In genomic region chr9:35727676-35728040, GRCh38 we compare ENCODE assay signal across 9 cellular contexts. TPM values are rescaled to one million over a fixed set of nuclear protein-coding genes. Genes with fewer than 3 reads are reported as not detected.
DNase-seq lines count a peak whose midpoint lies in the region; ATAC-seq and TF ChIP-seq lines count a peak whose summit lies in the region.
"Had no signal": no experiment of that assay in that cellular context is flagged by ENCODE, and none has a peak within 500 bp of the region (broad histone marks: within the 10 kb centered on the region; RNA-seq: fewer than 3 reads in every experiment).

No MANE protein-coding gene starts in this region.

- ATAC-seq in left lung = no peak
- no peak for ATAC-seq in HG03175 (IDR thresholded peaks at IDR 0.05; ENCODE audit: unreplicated experiment)

- H3K9me3 ChIP-seq in left lung = no peaks in the 10 kb centered on the region
- no peaks in the 10 kb centered on the region for H3K9me3 ChIP-seq in thymus (ENCODE audit: control insufficient read depth)

- intact Hi-C loops in left lung (cut with DNase I) = loop anchor here in 1 of 2 donors (10.0 kb wide), 1 partner anchor 63 kb away; the partner anchor contains the start of gene ARHGEF39

- H3K4me3 ChIP-seq in HL-60 (replicated peaks; ENCODE audit: insufficient read depth, low read length) (peak overlapping the region; percentile 20; the same call in 1 of the 2 replicates), astrocyte of the cerebellum (ENCODE audit: low read depth, low read length) (peak overlapping the region; percentile 88), left lung (peak overlapping the region in 1 of 2 donors; percentile 83), thymus (ENCODE audit: low read length) (no peak overlapping the region)

- DNase-seq in HL-60 (ENCODE audit: low read depth in 1 of 2, low spot score in 1 of 2) = no peak
- no peak for DNase-seq in astrocyte of the cerebellum (ENCODE audit: low read depth)
- no peak for DNase-seq in left lung
- DNase-seq in NCI-H187 treated with DMSO at 0.1 percent for 48 hours (lab: John Stamatoyannopoulos, UW) = no peak
- DNase-seq in middle frontal gyrus (ENCODE audit: extremely low spot score, low spot score) = no peak
- DNase-seq: NCI-H1694 had no signal

- TF ChIP-seq CTCF in HL-60 (IDR thresholded peaks at IDR 0.05; ENCODE audit: insufficient read depth, low read length) = no peak
- no peak for TF ChIP-seq CTCF in astrocyte of the cerebellum (IDR thresholded peaks at IDR 0.05; ENCODE audit: low read depth, low read length, missing control alignments)
- no peak for TF ChIP-seq CTCF in left lung (IDR thresholded peaks at IDR 0.05)

- H3K4me1 ChIP-seq in left lung (peaks cover 49 to 57% of the 10 kb centered on the region in 2 donors), thymus (ENCODE audit: control insufficient read depth, insufficient read depth, low read length) (peaks cover 47% of the 10 kb centered on the region)

- WGBS in thymus = 43% methylated on average over 5 of the region's 5 CpGs

- no peaks in the 10 kb centered on the region for H3K27me3 ChIP-seq in HL-60 (ENCODE audit: insufficient read depth, poor library complexity, severe bottlenecking)
- no peaks in the 10 kb centered on the region for H3K27me3 ChIP-seq in left lung
- no peaks in the 10 kb centered on the region for H3K27me3 ChIP-seq in thymus (ENCODE audit: control insufficient read depth, insufficient read depth)

- H3K27ac ChIP-seq in HL-60 (replicated peaks) (peak overlapping the region; percentile 68), left lung (peak overlapping the region; percentile 73 to 97), thymus (ENCODE audit: low read depth) (peak overlapping the region; percentile 9)

- H3K36me3 ChIP-seq in left lung = peaks cover 0 to 46% of the 10 kb centered on the region in 2 donors
- peaks cover 29% of the 10 kb centered on the region for H3K36me3 ChIP-seq in thymus (ENCODE audit: control insufficient read depth, insufficient read depth)

- in situ Hi-C loops in astrocyte of the cerebellum (cut with HindIII; ENCODE audit: low sequenced_read_pairs) = loop anchor here (5.0 kb wide), 1 partner anchor 35 kb away; no protein-coding TSS in a partner anchor

RNA-seq across cellular contexts. Expression of gene TLN1, which starts 4.3 kb away (rescaled TPM):
- total RNA-seq in left lung = 100 to 1,000 TPM; 314 to 471 TPM
- 74.5 TPM for polyA plus RNA-seq in thymus

RNA-seq across cellular contexts. Expression of gene CREB3, which starts 4.8 kb away (rescaled TPM):
- 10 to 100 TPM; 39.3 to 42.4 TPM for total RNA-seq in left lung
- 25.6 TPM for polyA plus RNA-seq in thymus

RNA-seq across cellular contexts. Expression of gene GBA2, which starts 21.4 kb away (rescaled TPM):
- total RNA-seq in left lung = 10 to 100 TPM; 63.3 to 71.4 TPM
- 36.9 TPM for polyA plus RNA-seq in thymus

RNA-seq across cellular contexts. Expression of gene RGP1, which starts 21.4 kb away (rescaled TPM):
- total RNA-seq in left lung = 10 to 100 TPM; 26.9 to 30.3 TPM
- 6.5 TPM for polyA plus RNA-seq in thymus

RNA-seq across cellular contexts. Expression of gene MSMP, which starts 26.4 kb away (rescaled TPM):
- 1 to 10 TPM in 1 of 2 donors, not detected in 1; 1.1 TPM for total RNA-seq in left lung
- 0.25 TPM for polyA plus RNA-seq in thymus
- polyA plus RNA-seq: keratinocyte had no signal

Comparison
In these comparisons a context has a peak if more than half of its experiments do, and no peak if none do; other contexts are left out.
1. H3K27ac ChIP-seq: peak in every context shown above with its lines; median percentile 85 in left lung; 68 in HL-60; 9 in thymus.